In the genomic region with DNA sequence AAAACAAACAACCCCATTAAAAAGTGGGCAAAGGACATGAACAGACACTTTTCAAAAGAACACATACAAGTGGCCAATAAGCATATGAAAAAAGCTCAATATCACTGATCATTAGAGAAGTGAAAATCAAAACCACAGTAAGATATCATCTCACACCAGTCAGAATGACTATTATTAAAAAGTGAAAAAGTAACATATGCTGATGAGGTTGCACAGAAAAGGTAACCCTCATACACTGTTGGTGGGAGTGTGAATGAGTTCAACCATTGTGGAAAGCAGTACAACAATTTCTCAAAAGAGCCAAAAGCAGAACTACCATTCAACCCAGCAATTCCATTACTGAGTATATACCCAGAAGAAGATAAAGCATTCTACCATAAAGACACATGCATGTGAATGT, we compare ENCODE assay signal across 20 cellular contexts. TPM values are rescaled to one million over a fixed set of nuclear protein-coding genes. Genes with fewer than 3 reads are reported as not detected.
"Had no signal": no experiment of that assay in that cellular context is flagged by ENCODE, and none has a peak within 500 bp of the region (broad histone marks: within the 10 kb centered on the region; RNA-seq: fewer than 3 reads in every experiment).

No MANE protein-coding gene starts in this region.

- H3K36me3 Mint-ChIP-seq: neural progenitor cell had no signal

- H3K27ac Mint-ChIP-seq: activated CD4-positive, alpha-beta T cell treated with anti-CD3 and anti-CD28 coated beads, Interleukin-2, amount 10 ng/mL, durations not matched to agents 24 days and 14 days; activated naive CD4-positive, alpha-beta T cell treated with anti-CD3 and anti-CD28 coated beads, Interleukin-2, amount 50 U/mL, for 72 hours; activated T-cell treated with anti-CD3 and anti-CD28 coated beads, Interleukin-2, amount 50 U/mL, for 72 hours; mesothelial cell of epicardium; neural progenitor cell had no signal

- H3K4me3 Mint-ChIP-seq: activated CD4-positive, alpha-beta T cell treated with anti-CD3 and anti-CD28 coated beads, Interleukin-2, amount 10 ng/mL, durations not matched to agents 24 days and 14 days; activated T-cell treated with anti-CD3 and anti-CD28 coated beads, Interleukin-2, amount 50 U/mL, for 72 hours; mesothelial cell of epicardium; neural progenitor cell had no signal

- DNase-seq: activated CD4-positive, alpha-beta T cell treated with anti-CD3 and anti-CD28 coated beads, Interleukin-2, amount 10 ng/mL, durations not matched to agents 24 days and 14 days; activated CD8-positive, alpha-beta memory T cell treated with anti-CD3 and anti-CD28 coated beads, Interleukin-2, amount 50 U/mL, for 48 hours; activated gamma-delta T cell; activated T-cell treated with anti-CD3 and anti-CD28 coated beads, Interleukin-2, amount 50 U/mL, for 72 hours; caudate nucleus; colonic mucosa; effector CD4-positive, alpha-beta T cell; islet precursor cell; stomach; testis; upper lobe of left lung had no signal

- H3K4me1 Mint-ChIP-seq: neural progenitor cell had no signal

- ATAC-seq: activated naive CD4-positive, alpha-beta T cell treated with anti-CD3 and anti-CD28 coated beads, Interleukin-2, amount 50 U/mL, for 72 hours; activated T-cell treated with anti-CD3 and anti-CD28 coated beads, Interleukin-2, amount 50 U/mL, for 72 hours; sciatic nerve had no signal

RNA-seq across cellular contexts. Expression of a gene that starts 18.2 kb away (rescaled TPM):
- total RNA-seq: activated CD4-positive, alpha-beta T cell treated with anti-CD3 and anti-CD28 coated beads, Interleukin-2, amount 10 ng/mL, durations not matched to agents 24 days and 14 days; activated naive CD4-positive, alpha-beta T cell treated with anti-CD3 and anti-CD28 coated beads, Interleukin-2, amount 50 U/mL, for 72 hours; activated T-cell treated with anti-CD3 and anti-CD28 coated beads, Interleukin-2, amount 50 U/mL, for 72 hours; colonic mucosa; esophagus muscularis mucosa; glomerular endothelial cell; hepatocyte; mesothelial cell of epicardium; myocyte; osteocyte; sciatic nerve; stomach; testis; upper lobe of left lung had no signal
- polyA plus RNA-seq: hepatocyte, stomach had no signal

RNA-seq across cellular contexts. Expression of a gene that starts 29.7 kb away (rescaled TPM):
- total RNA-seq: myocyte had no signal

RNA-seq across cellular contexts. Expression of a gene that starts 52.7 kb away (rescaled TPM):
- total RNA-seq: glomerular endothelial cell, myocyte had no signal
